In genomic region chr3:65879372-65879771, GRCh38 we compare ENCODE assay signal across 21 cellular contexts.
"Had no signal": no experiment of that assay in that cellular context is flagged by ENCODE, and none has a peak within 500 bp of the region (broad histone marks: within the 10 kb centered on the region; RNA-seq: fewer than 3 reads in every experiment).

No MANE protein-coding gene starts in this region.

- DNase-seq: activated CD4-positive, alpha-beta memory T cell treated with anti-CD3 and anti-CD28 coated beads, Interleukin-2, amount 10 ng/mL, durations not matched to agents 7 days and 5 days; activated CD4-positive, alpha-beta T cell treated with anti-CD3 and anti-CD28 coated beads for 36 hours; activated CD4-positive, alpha-beta T cell treated with anti-CD3 and anti-CD28 coated beads, Interleukin-2, amount 50 U/mL, for 1 hour; activated gamma-delta T cell treated with Interleukin-2 at 50 U/mL for 16 hours; activated naive CD4-positive, alpha-beta T cell treated with anti-CD3 and anti-CD28 coated beads, Interleukin-2, amount 10 ng/mL, durations not matched to agents 7 days and 5 days; activated naive CD8-positive, alpha-beta T cell treated with anti-CD3 and anti-CD28 coated beads for 36 hours; activated T-cell treated with anti-CD3 and anti-CD28 coated beads, Interleukin-2, amount 50 U/mL, for 72 hours; brain microvascular endothelial cell; Karpas-422; NCI-H1048; NCI-H1930; NCI-H2171; NCI-H2227 treated with DMSO at 0.1 percent for 48 hours; NCI-H446 treated with DMSO at 0.1 percent for 48 hours; NCI-H526; NCI-H774; SIG-M5; T-helper 17 cell had no signal

- H3K27me3 ChIP-seq: brain microvascular endothelial cell, cardiac muscle cell had no signal

- H3K27ac ChIP-seq: brain microvascular endothelial cell, cardiac muscle cell, VCaP had no signal

- H3K4me3 Mint-ChIP-seq: activated CD4-positive, alpha-beta memory T cell treated with anti-CD3 and anti-CD28 coated beads, Interleukin-2, amount 10 ng/mL, durations not matched to agents 7 days and 5 days; activated CD4-positive, alpha-beta T cell treated with anti-CD3 and anti-CD28 coated beads for 36 hours; activated naive CD4-positive, alpha-beta T cell treated with anti-CD3 and anti-CD28 coated beads, Interleukin-2, amount 10 ng/mL, durations not matched to agents 7 days and 5 days; activated naive CD8-positive, alpha-beta T cell treated with anti-CD3 and anti-CD28 coated beads for 36 hours; activated T-cell treated with anti-CD3 and anti-CD28 coated beads, Interleukin-2, amount 50 U/mL, for 72 hours; T-helper 17 cell had no signal

- H3K9me3 Mint-ChIP-seq: activated CD4-positive, alpha-beta memory T cell treated with anti-CD3 and anti-CD28 coated beads, Interleukin-2, amount 10 ng/mL, durations not matched to agents 7 days and 5 days; activated naive CD8-positive, alpha-beta T cell treated with anti-CD3 and anti-CD28 coated beads for 36 hours; activated T-helper 2 cell treated with anti-CD3 and anti-CD28 coated beads, Interferon-gamma antibody, Interleukin-2, Interleukin-4, amounts not matched to agents 10 μg/mL and 5 μg/mL and 100 μg/mL, durations not matched to agents 14 hours and 24 hours and 36 hours had no signal

- ATAC-seq: activated CD4-positive, alpha-beta T cell treated with anti-CD3 and anti-CD28 coated beads for 36 hours; activated T-cell treated with anti-CD3 and anti-CD28 coated beads, Interleukin-2, amount 50 U/mL, for 72 hours; T-helper 17 cell had no signal

- H3K36me3 Mint-ChIP-seq: activated naive CD4-positive, alpha-beta T cell treated with anti-CD3 and anti-CD28 coated beads, Interleukin-2, amount 10 ng/mL, durations not matched to agents 7 days and 5 days; activated naive CD8-positive, alpha-beta T cell treated with anti-CD3 and anti-CD28 coated beads for 36 hours had no signal

- H3K4me1 Mint-ChIP-seq: activated CD4-positive, alpha-beta memory T cell treated with anti-CD3 and anti-CD28 coated beads, Interleukin-2, amount 10 ng/mL, durations not matched to agents 7 days and 5 days; activated CD4-positive, alpha-beta T cell treated with anti-CD3 and anti-CD28 coated beads for 36 hours; activated naive CD4-positive, alpha-beta T cell treated with anti-CD3 and anti-CD28 coated beads, Interleukin-2, amount 10 ng/mL, durations not matched to agents 7 days and 5 days; activated naive CD8-positive, alpha-beta T cell treated with anti-CD3 and anti-CD28 coated beads for 36 hours; T-helper 17 cell had no signal

- H3K27ac Mint-ChIP-seq: activated CD4-positive, alpha-beta memory T cell treated with anti-CD3 and anti-CD28 coated beads, Interleukin-2, amount 10 ng/mL, durations not matched to agents 7 days and 5 days; activated CD4-positive, alpha-beta T cell treated with anti-CD3 and anti-CD28 coated beads for 36 hours; activated naive CD4-positive, alpha-beta T cell treated with anti-CD3 and anti-CD28 coated beads, Interleukin-2, amount 10 ng/mL, durations not matched to agents 7 days and 5 days; activated T-cell treated with anti-CD3 and anti-CD28 coated beads, Interleukin-2, amount 50 U/mL, for 72 hours; activated T-helper 2 cell treated with anti-CD3 and anti-CD28 coated beads, Interferon-gamma antibody, Interleukin-2, Interleukin-4, amounts not matched to agents 10 μg/mL and 5 μg/mL and 100 μg/mL, durations not matched to agents 14 hours and 24 hours and 36 hours; T-helper 17 cell had no signal

- H3K27me3 Mint-ChIP-seq: activated CD4-positive, alpha-beta memory T cell treated with anti-CD3 and anti-CD28 coated beads, Interleukin-2, amount 10 ng/mL, durations not matched to agents 7 days and 5 days; activated naive CD4-positive, alpha-beta T cell treated with anti-CD3 and anti-CD28 coated beads, Interleukin-2, amount 10 ng/mL, durations not matched to agents 7 days and 5 days; activated naive CD8-positive, alpha-beta T cell treated with anti-CD3 and anti-CD28 coated beads for 36 hours; T-helper 17 cell had no signal

- H3K4me3 ChIP-seq: cardiac muscle cell had no signal

- H3K36me3 ChIP-seq: brain microvascular endothelial cell, cardiac muscle cell had no signal
